In the genomic region with DNA sequence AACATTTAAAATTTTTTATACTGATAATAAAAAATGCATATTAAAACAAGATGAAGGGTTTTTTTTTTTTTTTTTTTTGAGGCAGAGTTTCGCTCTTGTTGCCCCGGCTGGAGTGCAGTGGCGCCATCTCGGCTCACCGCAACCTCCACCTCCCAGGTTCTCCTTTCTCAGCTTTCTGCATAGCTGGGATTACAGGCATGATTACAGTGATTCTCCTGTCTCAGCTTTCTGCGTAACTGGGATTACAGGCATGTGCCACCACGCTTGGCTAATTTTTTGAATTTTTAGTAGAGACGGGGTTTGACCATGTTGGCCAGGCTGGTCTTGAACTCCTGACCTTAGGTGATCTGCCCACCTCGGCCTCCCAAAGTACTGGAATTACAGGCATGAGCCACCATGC, we compare ENCODE assay signal across 1 cellular context. TPM values are rescaled to one million over a fixed set of nuclear protein-coding genes. Genes with fewer than 3 reads are reported as not detected.
"Had no signal": no experiment of that assay in that cellular context is flagged by ENCODE, and none has a peak within 500 bp of the region (broad histone marks: within the 10 kb centered on the region; RNA-seq: fewer than 3 reads in every experiment).

No MANE protein-coding gene starts in this region.

RNA-seq across cellular contexts. Expression of gene P3H2, which starts 48.8 kb away (rescaled TPM):
- total RNA-seq: OCI-LY7 had no signal
